8 cellular contexts compared by ENCODE assay signal in genomic region chr11:87290304-87290922, GRCh38.
DNase-seq lines count a peak whose midpoint lies in the region; ATAC-seq and TF ChIP-seq lines count a peak whose summit lies in the region.

No MANE protein-coding gene starts in this region.

- H3K9me3 Mint-ChIP-seq in activated T-cell treated with anti-CD3 and anti-CD28 coated beads, Interleukin-2, amount 50 U/mL, for 4 hours: no peaks in the 10 kb centered on the region

- 7 to 9% methylated on average over 3 of the region's 3 CpGs for WGBS in upper lobe of left lung, 2 donors

- H3K4me3 Mint-ChIP-seq in activated T-cell treated with anti-CD3 and anti-CD28 coated beads, Interleukin-2, amount 50 U/mL, for 4 hours: no peak overlapping the region

- TF ChIP-seq POLR2A in upper lobe of left lung (IDR thresholded peaks at IDR 0.05): no peak

- no peaks in the 10 kb centered on the region for H3K27me3 Mint-ChIP-seq in activated T-cell treated with anti-CD3 and anti-CD28 coated beads, Interleukin-2, amount 50 U/mL, for 4 hours (ENCODE audit: low read depth)

- H3K36me3 ChIP-seq in BE2C (no peaks in the 10 kb centered on the region), upper lobe of left lung (no peaks in the 10 kb centered on the region)

- TF ChIP-seq CTCF in BE2C (IDR thresholded peaks at IDR 0.05; ENCODE audit: low read depth, low read length) (peak; percentile 51), GM20000 (IDR thresholded peaks at IDR 0.05; ENCODE audit: extremely low read depth, missing control alignments) (no peak), astrocyte of the cerebellum (IDR thresholded peaks at IDR 0.05; ENCODE audit: low read depth, low read length, missing control alignments) (peak; percentile 10), upper lobe of left lung (IDR thresholded peaks at IDR 0.05) (peak in 4 of 6 experiments; percentile 27 to 63 (median 58))

- H3K9me3 ChIP-seq in BE2C (no peaks in the 10 kb centered on the region), upper lobe of left lung (no peaks in the 10 kb centered on the region)

- peak in 1 of 2 donors; percentile 67 for ATAC-seq in upper lobe of left lung (ENCODE audit: low FRiP score in 2 of 2)
- ATAC-seq in activated T-cell treated with anti-CD3 and anti-CD28 coated beads, Interleukin-2, amount 50 U/mL, for 4 hours: no peak
- no peak for ATAC-seq in GM21717 (IDR thresholded peaks at IDR 0.05; ENCODE audit: unreplicated experiment)

- H3K36me3 Mint-ChIP-seq in activated T-cell treated with anti-CD3 and anti-CD28 coated beads, Interleukin-2, amount 50 U/mL, for 4 hours (ENCODE audit: insufficient read depth): no peaks in the 10 kb centered on the region

- DNase-seq in BE2C (no peak), GM20000 (ENCODE audit: low spot score) (peak; percentile 61), NCI-H2107 treated with DMSO at 0.1 percent for 48 hours (lab: John Stamatoyannopoulos, UW; ENCODE audit: unreplicated experiment) (peak; percentile 29), astrocyte of the cerebellum (ENCODE audit: low read depth) (peak; percentile 58), inferior parietal cortex (ENCODE audit: extremely low spot score) (peak; percentile 89), upper lobe of left lung (no peak)
- DNase-seq in activated T-cell treated with anti-CD3 and anti-CD28 coated beads, Interleukin-2, amount 50 U/mL, for 4 hours: no peak

- H3K4me1 ChIP-seq in BE2C (no peaks in the 10 kb centered on the region), upper lobe of left lung (no peaks in the 10 kb centered on the region)

- TF ChIP-seq EP300 in upper lobe of left lung (IDR thresholded peaks at IDR 0.05): no peak

- H3K4me1 Mint-ChIP-seq in activated T-cell treated with anti-CD3 and anti-CD28 coated beads, Interleukin-2, amount 50 U/mL, for 4 hours (ENCODE audit: low read depth): no peaks in the 10 kb centered on the region

- no peak overlapping the region for H3K27ac ChIP-seq in upper lobe of left lung

- H3K4me3 ChIP-seq in BE2C (ENCODE audit: low read depth, low read length) (no peak overlapping the region), astrocyte of the cerebellum (ENCODE audit: low read depth, low read length) (no peak overlapping the region), upper lobe of left lung (no peak overlapping the region)

- in situ Hi-C loops in astrocyte of the cerebellum (cut with HindIII; ENCODE audit: low sequenced_read_pairs): loop anchor here (25.0 kb wide), 1 partner anchor 353 kb away; no protein-coding TSS in a partner anchor

- no peaks in the 10 kb centered on the region for H3K27me3 ChIP-seq in BE2C
- no peaks in the 10 kb centered on the region for H3K27me3 ChIP-seq in upper lobe of left lung

Comparison
In these comparisons a context has a peak if more than half of its experiments do, and no peak if none do; other contexts are left out.
1. DNase-seq: peak in GM20000 (single experiment), NCI-H2107 treated with DMSO at 0.1 percent for 48 hours (single experiment), astrocyte of the cerebellum (single experiment) and inferior parietal cortex (single experiment); none in BE2C (single experiment), upper lobe of left lung (0 of 2) and activated T-cell treated with anti-CD3 and anti-CD28 coated beads, Interleukin-2, amount 50 U/mL, for 4 hours (single experiment).